ENCODE assay signal across 22 cellular contexts in the genomic region with DNA sequence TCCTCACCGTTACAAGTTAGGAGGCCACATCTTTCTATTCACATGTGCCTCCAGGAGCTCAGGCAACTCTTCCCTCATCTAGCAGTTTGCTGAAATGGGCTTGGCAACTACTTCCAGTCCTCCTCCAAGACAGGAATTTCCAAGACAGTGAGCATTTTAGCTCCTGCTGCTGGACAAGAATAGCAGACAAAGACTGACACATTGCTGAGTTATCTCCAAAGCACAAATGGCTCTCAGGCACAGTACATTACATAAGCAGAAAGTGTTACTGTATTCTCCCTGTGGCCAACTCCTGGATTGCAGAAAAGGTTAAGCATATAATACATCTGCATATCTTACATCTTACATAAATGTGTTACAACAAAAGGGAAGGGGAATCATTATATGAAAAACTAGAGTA.
DNase-seq lines count a peak whose midpoint lies in the region; ATAC-seq lines count a peak whose summit lies in the region.
"Had no signal": no experiment of that assay in that cellular context is flagged by ENCODE, and none has a peak within 500 bp of the region (broad histone marks: within the 10 kb centered on the region; RNA-seq: fewer than 3 reads in every experiment).

No MANE protein-coding gene starts in this region.

- H3K9me3 ChIP-seq in NT2/D1 (ENCODE audit: insufficient read depth, low read length) = no peaks in the 10 kb centered on the region
- H3K9me3 ChIP-seq: mucosa of descending colon, transverse colon had no signal

- no peak overlapping the region for H3K4me3 ChIP-seq in NT2/D1 (ENCODE audit: insufficient read length, low read depth)
- H3K4me3 ChIP-seq: cardiac muscle cell, mucosa of descending colon, transverse colon had no signal

- peak; percentile 37 for DNase-seq in AG20443 (ENCODE audit: low spot score)
- DNase-seq in NT2/D1 (ENCODE audit: low read depth, low spot score) = peak; percentile 3
- peak; percentile 13 for DNase-seq in cerebellum (ENCODE audit: low spot score)
- DNase-seq in middle frontal gyrus (ENCODE audit: extremely low spot score, low spot score) = peak; percentile 27
- no peak for DNase-seq in HT-29 (ENCODE audit: low spot score)
- DNase-seq: activated CD4-positive, alpha-beta memory T cell treated with anti-CD3 and anti-CD28 coated beads for 36 hours; activated T-cell treated with anti-CD3 and anti-CD28 coated beads, Interleukin-2, amount 50 U/mL, for 1 hour; hypothalamus; mucosa of descending colon; NCI-H2081 treated with DMSO at 0.1 percent for 48 hours; NCI-H510A treated with DMSO at 0.1 percent for 48 hours; nucleus accumbens; SHP77; stimulated activated naive CD4-positive, alpha-beta T cell treated with Interleukin-2 at 50 U/mL for 16 hours; transverse colon had no signal

- H3K27me3 ChIP-seq in NT2/D1 (ENCODE audit: insufficient read depth, insufficient read length) = no peaks in the 10 kb centered on the region
- H3K27me3 ChIP-seq: cardiac muscle cell, transverse colon had no signal

- H3K4me1 ChIP-seq in NT2/D1 (ENCODE audit: insufficient read depth, insufficient read length) = no peaks in the 10 kb centered on the region
- H3K4me1 ChIP-seq: transverse colon had no signal

- H3K36me3 ChIP-seq in NT2/D1 (ENCODE audit: insufficient read depth, insufficient read length, low read length) = no peaks in the 10 kb centered on the region
- H3K36me3 ChIP-seq: cardiac muscle cell, transverse colon had no signal

- ATAC-seq in GM21717 (IDR thresholded peaks at IDR 0.05; ENCODE audit: unreplicated experiment) (no peak), esophagus mucosa (no peak)
- ATAC-seq in activated CD4-positive, CD25-positive, alpha-beta regulatory T cell treated with anti-CD3 and anti-CD28 coated beads, Interleukin-2, amount 50 U/mL, for 24 hours = no peak
- ATAC-seq: HCT116, left lobe of liver, mucosa of descending colon, sciatic nerve had no signal

- H3K9ac ChIP-seq in NT2/D1 (ENCODE audit: insufficient read length, low read depth) = no peak overlapping the region
